19 cellular contexts compared by ENCODE assay signal in the genomic region with DNA sequence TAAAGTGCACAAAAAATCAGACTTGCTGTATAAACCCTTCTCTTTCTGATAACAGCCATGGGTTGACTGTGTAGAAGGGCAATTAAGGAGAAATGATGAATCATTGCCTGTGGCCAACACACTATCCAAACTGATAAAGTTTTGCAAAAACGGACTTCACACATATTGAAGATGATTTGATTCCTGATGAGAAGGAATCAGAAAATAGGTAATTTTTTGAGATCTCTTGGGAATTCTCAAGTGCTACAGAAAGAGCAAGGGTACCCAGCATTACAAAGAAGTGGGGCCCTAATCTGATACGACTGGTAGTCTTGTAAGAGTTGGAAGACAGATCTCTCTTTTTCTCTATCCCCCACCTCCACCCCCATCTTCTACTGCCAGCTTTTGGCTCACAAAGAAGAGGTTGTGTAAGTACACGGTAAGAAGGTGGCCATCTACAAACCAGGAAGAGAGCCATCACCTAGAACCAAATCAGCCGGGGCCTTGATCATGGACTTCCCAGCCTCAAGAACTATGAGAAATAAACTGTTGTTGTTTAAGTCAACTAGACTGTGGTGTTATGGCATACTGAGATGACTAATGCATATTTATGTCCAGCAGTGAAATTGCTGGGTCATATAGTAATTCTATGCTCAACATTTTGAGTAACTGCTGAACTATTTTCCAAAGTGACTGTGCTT.
"Had no signal": no experiment of that assay in that cellular context is flagged by ENCODE, and none has a peak within 500 bp of the region (broad histone marks: within the 10 kb centered on the region; RNA-seq: fewer than 3 reads in every experiment).

No MANE protein-coding gene starts in this region.

- H3K4me3 Mint-ChIP-seq: activated CD4-positive, alpha-beta T cell treated with anti-CD3 and anti-CD28 coated beads for 36 hours; activated T-helper 1 cell treated with anti-CD3 and anti-CD28 coated beads, Interleukin-12 subunit alpha, Interleukin-12 subunit beta, Interleukin-2, Interleukin-4 antibody, amounts not matched to agents 30 ng/mL and 10 ng/mL and 1 ng/mL, durations not matched to agents 14 hours and 24 hours and 36 hours; nephron; stimulated activated naive B cell treated with anti-CD40 and anti-IgM and Interleukin-4, amounts not matched to agents 10 μg/mL and 1 μg/mL and 100 μg/mL, for 72 hours had no signal

- H3K36me3 ChIP-seq: adrenal gland, esophagus squamous epithelium, left lung, sigmoid colon, thoracic aorta, upper lobe of left lung had no signal

- H3K4me1 Mint-ChIP-seq: activated CD4-positive, alpha-beta T cell treated with anti-CD3 and anti-CD28 coated beads for 36 hours had no signal

- ATAC-seq: activated CD4-positive, alpha-beta T cell treated with anti-CD3 and anti-CD28 coated beads for 36 hours; activated naive CD4-positive, alpha-beta T cell treated with anti-CD3 and anti-CD28 coated beads, Interleukin-2, amount 50 U/mL, for 72 hours; left lung had no signal

- H3K36me3 Mint-ChIP-seq: activated naive CD4-positive, alpha-beta T cell treated with anti-CD3 and anti-CD28 coated beads, Interleukin-2, amount 50 U/mL, for 72 hours; stimulated activated naive B cell treated with anti-CD40 and anti-IgM and Interleukin-4, amounts not matched to agents 10 μg/mL and 1 μg/mL and 100 μg/mL, for 72 hours had no signal

- H3K4me3 ChIP-seq: adrenal gland, esophagus squamous epithelium, left lung, sigmoid colon, thoracic aorta, upper lobe of left lung had no signal

- H3K79me2 ChIP-seq: parathyroid adenoma had no signal

- H3K9me3 Mint-ChIP-seq: activated naive CD4-positive, alpha-beta T cell treated with anti-CD3 and anti-CD28 coated beads, Interleukin-2, amount 50 U/mL, for 72 hours; activated T-helper 1 cell treated with anti-CD3 and anti-CD28 coated beads, Interleukin-12 subunit alpha, Interleukin-12 subunit beta, Interleukin-2, Interleukin-4 antibody, amounts not matched to agents 30 ng/mL and 10 ng/mL and 1 ng/mL, durations not matched to agents 14 hours and 24 hours and 36 hours had no signal

- DNase-seq: activated CD4-positive, alpha-beta T cell treated with anti-CD3 and anti-CD28 coated beads for 36 hours; activated CD4-positive, alpha-beta T cell treated with anti-CD3 and anti-CD28 coated beads, Interleukin-2, amount 50 U/mL, for 48 hours; activated gamma-delta T cell treated with Interleukin-2 at 50 U/mL for 16 hours; adrenal gland; effector CD4-positive, alpha-beta T cell; esophagus squamous epithelium; hippocampal formation; islet precursor cell; left lung; midbrain; sigmoid colon; stimulated activated CD4-positive, alpha-beta T cell treated with anti-CD3 and anti-CD28 coated beads, Interleukin-4, amount 100 ng/mL, for 4 hours; stimulated activated naive B cell treated with anti-CD40 and anti-IgM and Interleukin-4, amounts not matched to agents 10 μg/mL and 1 μg/mL and 100 μg/mL, for 72 hours; upper lobe of left lung had no signal

- H3K27ac Mint-ChIP-seq: activated CD4-positive, alpha-beta T cell treated with anti-CD3 and anti-CD28 coated beads for 36 hours; activated naive CD4-positive, alpha-beta T cell treated with anti-CD3 and anti-CD28 coated beads, Interleukin-2, amount 50 U/mL, for 72 hours; activated T-helper 1 cell treated with anti-CD3 and anti-CD28 coated beads, Interleukin-12 subunit alpha, Interleukin-12 subunit beta, Interleukin-2, Interleukin-4 antibody, amounts not matched to agents 30 ng/mL and 10 ng/mL and 1 ng/mL, durations not matched to agents 14 hours and 24 hours and 36 hours; nephron; stimulated activated naive B cell treated with anti-CD40 and anti-IgM and Interleukin-4, amounts not matched to agents 10 μg/mL and 1 μg/mL and 100 μg/mL, for 72 hours had no signal

- H3K4me1 ChIP-seq: adrenal gland, esophagus squamous epithelium, left lung, parathyroid adenoma, sigmoid colon, upper lobe of left lung had no signal

- H3K9me3 ChIP-seq: adrenal gland, sigmoid colon, thoracic aorta had no signal

- H2AFZ ChIP-seq: parathyroid adenoma had no signal

- H3K9ac ChIP-seq: parathyroid adenoma had no signal

- H3K27ac ChIP-seq: adrenal gland, esophagus squamous epithelium, left lung, parathyroid adenoma, sigmoid colon, thoracic aorta, upper lobe of left lung had no signal

- H3K27me3 ChIP-seq: adrenal gland, esophagus squamous epithelium, left lung, sigmoid colon, upper lobe of left lung had no signal
